ENCODE assay signal across 1 cellular context in the genomic region with DNA sequence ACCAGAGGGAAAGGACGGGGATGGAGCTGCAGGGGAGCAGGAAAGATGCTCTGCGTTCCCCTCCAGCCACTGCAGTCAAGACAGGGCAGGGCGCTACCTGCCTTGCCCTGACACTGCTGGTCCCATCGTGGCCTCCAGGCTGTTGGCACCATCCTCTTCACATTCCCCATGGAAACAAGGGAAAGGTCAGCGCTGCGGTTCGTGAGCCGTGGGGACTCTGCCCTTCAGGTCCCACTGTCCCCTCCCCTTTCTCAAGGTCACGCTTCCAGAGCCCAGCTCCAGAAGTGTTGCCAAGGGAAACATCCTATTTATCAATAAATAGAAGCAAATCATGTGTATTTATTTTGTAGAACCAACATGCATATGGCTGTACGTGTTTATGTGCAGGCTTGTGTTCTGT.
TF ChIP-seq lines count a peak whose summit lies in the region.

No MANE protein-coding gene starts in this region.

TF ChIP-seq in K562, 482 proteins besides CTCF, POLR2A, EP300 and RAD21:
- 0 out of 2 replicates have a peak, but pooled peaks have one; percentile 23 for TF ChIP-seq ZNF740 (CRISPR knock-in tag; IDR thresholded peaks at IDR 0.05)
- TF ChIP-seq ZNF740 (tag; IDR thresholded peaks at IDR 0.05): no peak
- TF ChIP-seq SRSF9 (IDR thresholded peaks at IDR 0.05; ENCODE audit: borderline replicate concordance, low read depth, low read length): no peak
- no peak for TF ChIP-seq HEY1 (CRISPR knock-in tag; IDR thresholded peaks at IDR 0.05; ENCODE audit: borderline replicate concordance)
- no peak for TF ChIP-seq POLR2G (IDR thresholded peaks at IDR 0.05; ENCODE audit: low read depth, low read length)
- TF ChIP-seq, protein P1, sequence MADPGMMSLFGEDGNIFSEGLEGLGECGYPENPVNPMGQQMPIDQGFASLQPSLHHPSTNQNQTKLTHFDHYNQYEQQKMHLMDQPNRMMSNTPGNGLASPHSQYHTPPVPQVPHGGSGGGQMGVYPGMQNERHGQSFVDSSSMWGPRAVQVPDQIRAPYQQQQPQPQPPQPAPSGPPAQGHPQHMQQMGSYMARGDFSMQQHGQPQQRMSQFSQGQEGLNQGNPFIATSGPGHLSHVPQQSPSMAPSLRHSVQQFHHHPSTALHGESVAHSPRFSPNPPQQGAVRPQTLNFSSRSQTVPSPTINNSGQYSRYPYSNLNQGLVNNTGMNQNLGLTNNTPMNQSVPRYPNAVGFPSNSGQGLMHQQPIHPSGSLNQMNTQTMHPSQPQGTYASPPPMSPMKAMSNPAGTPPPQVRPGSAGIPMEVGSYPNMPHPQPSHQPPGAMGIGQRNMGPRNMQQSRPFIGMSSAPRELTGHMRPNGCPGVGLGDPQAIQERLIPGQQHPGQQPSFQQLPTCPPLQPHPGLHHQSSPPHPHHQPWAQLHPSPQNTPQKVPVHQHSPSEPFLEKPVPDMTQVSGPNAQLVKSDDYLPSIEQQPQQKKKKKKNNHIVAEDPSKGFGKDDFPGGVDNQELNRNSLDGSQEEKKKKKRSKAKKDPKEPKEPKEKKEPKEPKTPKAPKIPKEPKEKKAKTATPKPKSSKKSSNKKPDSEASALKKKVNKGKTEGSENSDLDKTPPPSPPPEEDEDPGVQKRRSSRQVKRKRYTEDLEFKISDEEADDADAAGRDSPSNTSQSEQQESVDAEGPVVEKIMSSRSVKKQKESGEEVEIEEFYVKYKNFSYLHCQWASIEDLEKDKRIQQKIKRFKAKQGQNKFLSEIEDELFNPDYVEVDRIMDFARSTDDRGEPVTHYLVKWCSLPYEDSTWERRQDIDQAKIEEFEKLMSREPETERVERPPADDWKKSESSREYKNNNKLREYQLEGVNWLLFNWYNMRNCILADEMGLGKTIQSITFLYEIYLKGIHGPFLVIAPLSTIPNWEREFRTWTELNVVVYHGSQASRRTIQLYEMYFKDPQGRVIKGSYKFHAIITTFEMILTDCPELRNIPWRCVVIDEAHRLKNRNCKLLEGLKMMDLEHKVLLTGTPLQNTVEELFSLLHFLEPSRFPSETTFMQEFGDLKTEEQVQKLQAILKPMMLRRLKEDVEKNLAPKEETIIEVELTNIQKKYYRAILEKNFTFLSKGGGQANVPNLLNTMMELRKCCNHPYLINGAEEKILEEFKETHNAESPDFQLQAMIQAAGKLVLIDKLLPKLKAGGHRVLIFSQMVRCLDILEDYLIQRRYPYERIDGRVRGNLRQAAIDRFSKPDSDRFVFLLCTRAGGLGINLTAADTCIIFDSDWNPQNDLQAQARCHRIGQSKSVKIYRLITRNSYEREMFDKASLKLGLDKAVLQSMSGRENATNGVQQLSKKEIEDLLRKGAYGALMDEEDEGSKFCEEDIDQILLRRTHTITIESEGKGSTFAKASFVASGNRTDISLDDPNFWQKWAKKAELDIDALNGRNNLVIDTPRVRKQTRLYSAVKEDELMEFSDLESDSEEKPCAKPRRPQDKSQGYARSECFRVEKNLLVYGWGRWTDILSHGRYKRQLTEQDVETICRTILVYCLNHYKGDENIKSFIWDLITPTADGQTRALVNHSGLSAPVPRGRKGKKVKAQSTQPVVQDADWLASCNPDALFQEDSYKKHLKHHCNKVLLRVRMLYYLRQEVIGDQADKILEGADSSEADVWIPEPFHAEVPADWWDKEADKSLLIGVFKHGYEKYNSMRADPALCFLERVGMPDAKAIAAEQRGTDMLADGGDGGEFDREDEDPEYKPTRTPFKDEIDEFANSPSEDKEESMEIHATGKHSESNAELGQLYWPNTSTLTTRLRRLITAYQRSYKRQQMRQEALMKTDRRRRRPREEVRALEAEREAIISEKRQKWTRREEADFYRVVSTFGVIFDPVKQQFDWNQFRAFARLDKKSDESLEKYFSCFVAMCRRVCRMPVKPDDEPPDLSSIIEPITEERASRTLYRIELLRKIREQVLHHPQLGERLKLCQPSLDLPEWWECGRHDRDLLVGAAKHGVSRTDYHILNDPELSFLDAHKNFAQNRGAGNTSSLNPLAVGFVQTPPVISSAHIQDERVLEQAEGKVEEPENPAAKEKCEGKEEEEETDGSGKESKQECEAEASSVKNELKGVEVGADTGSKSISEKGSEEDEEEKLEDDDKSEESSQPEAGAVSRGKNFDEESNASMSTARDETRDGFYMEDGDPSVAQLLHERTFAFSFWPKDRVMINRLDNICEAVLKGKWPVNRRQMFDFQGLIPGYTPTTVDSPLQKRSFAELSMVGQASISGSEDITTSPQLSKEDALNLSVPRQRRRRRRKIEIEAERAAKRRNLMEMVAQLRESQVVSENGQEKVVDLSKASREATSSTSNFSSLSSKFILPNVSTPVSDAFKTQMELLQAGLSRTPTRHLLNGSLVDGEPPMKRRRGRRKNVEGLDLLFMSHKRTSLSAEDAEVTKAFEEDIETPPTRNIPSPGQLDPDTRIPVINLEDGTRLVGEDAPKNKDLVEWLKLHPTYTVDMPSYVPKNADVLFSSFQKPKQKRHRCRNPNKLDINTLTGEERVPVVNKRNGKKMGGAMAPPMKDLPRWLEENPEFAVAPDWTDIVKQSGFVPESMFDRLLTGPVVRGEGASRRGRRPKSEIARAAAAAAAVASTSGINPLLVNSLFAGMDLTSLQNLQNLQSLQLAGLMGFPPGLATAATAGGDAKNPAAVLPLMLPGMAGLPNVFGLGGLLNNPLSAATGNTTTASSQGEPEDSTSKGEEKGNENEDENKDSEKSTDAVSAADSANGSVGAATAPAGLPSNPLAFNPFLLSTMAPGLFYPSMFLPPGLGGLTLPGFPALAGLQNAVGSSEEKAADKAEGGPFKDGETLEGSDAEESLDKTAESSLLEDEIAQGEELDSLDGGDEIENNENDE (IDR thresholded peaks at IDR 0.05; ENCODE audit: low read depth, low read length): no peak
